8 cellular contexts compared by ENCODE assay signal in genomic region chr3:122794779-122795673, GRCh38. TPM values are rescaled to one million over a fixed set of nuclear protein-coding genes. Genes with fewer than 3 reads are reported as not detected.
A peak's percentile ranks its signal among the peaks of the same experiment; 100 is the strongest.
DNase-seq lines count a peak whose midpoint lies in the region; TF ChIP-seq lines count a peak whose summit lies in the region.

TSS of gene SLC49A4 (plus strand) at chr3:122795069. CDS start at chr3:122795193, 124 bp downstream.

- peak within 1 kb of the TSS; percentile 91 for H3K27ac Mint-ChIP-seq in activated naive CD8-positive, alpha-beta T cell

- H3K27me3 ChIP-seq in NT2/D1 (ENCODE audit: insufficient read depth, insufficient read length) (peaks cover 20% of the 10 kb centered on the region), cardiac muscle cell (peaks cover 11% of the 10 kb centered on the region), vagina (no peaks in the 10 kb centered on the region)

- H3K27ac ChIP-seq in HEK293 (ENCODE audit: extremely low read depth, low read depth, low read length) (peak within 1 kb of the TSS; percentile 84), cardiac muscle cell (peak within 1 kb of the TSS; percentile 87), vagina (peak within 1 kb of the TSS; percentile 93)

- CTCF ChIA-PET in HEK293 (lab: Yijun Ruan, JAX), result interaction anchor here (0.5 kb wide), 1 partner anchor 427 kb away, joined by 3 read pairs; no protein-coding TSS in a partner anchor

- peaks cover 36% of the 10 kb centered on the region for H3K4me1 Mint-ChIP-seq in activated naive CD8-positive, alpha-beta T cell (ENCODE audit: low read depth)

- DNase-seq in GM04503 (ENCODE audit: low read depth) (peak; percentile 10), NT2/D1 (ENCODE audit: low read depth, low spot score) (peak; percentile 67), cardiac muscle cell (ENCODE audit: low read depth in 1 of 2, low spot score in 1 of 2) (peak; percentile 81 to 88), pulmonary artery endothelial cell (ENCODE audit: low read depth, low spot score) (peak; percentile 35), vagina (ENCODE audit: extremely low spot score in 2 of 2) (peak in 1 of 2 donors; percentile 89), NCI-H345 (lab: John Stamatoyannopoulos, UW) (no peak)

- TF ChIP-seq POLR2A in vagina (IDR thresholded peaks at IDR 0.05), result peak in 1 of 2 donors; percentile 78

- H3K4me3 ChIP-seq in HEK293 (ENCODE audit: low read depth, low read length) (peak within 1 kb of the TSS; percentile 71), NT2/D1 (ENCODE audit: insufficient read length, low read depth) (peak within 1 kb of the TSS; percentile 82), cardiac muscle cell (peak within 1 kb of the TSS; percentile 48), vagina (peak within 1 kb of the TSS; percentile 65 to 84)

- intact Hi-C loops in vagina (cut with DNase I), result no loop called here

- H3K36me3 Mint-ChIP-seq in activated naive CD8-positive, alpha-beta T cell, result peaks cover 3% of the 10 kb centered on the region

- H3K4me1 ChIP-seq in HEK293 (ENCODE audit: control insufficient read depth, insufficient read depth, low read length) (no peaks in the 10 kb centered on the region; the same call in 1 of the 2 replicates), NT2/D1 (ENCODE audit: insufficient read depth, insufficient read length) (no peaks in the 10 kb centered on the region), cardiac muscle cell (ENCODE audit: low read depth) (no peaks in the 10 kb centered on the region), vagina (peaks cover 38% of the 10 kb centered on the region)

- TF ChIP-seq CTCF in HEK293 (tag by site-specific recombination; IDR thresholded peaks at IDR 0.05) (no peak), cardiac muscle cell (IDR thresholded peaks at IDR 0.05; ENCODE audit: low read depth, low read length) (peak; percentile 5), vagina (IDR thresholded peaks at IDR 0.05) (no peak)

- H3K4me3 Mint-ChIP-seq in activated naive CD8-positive, alpha-beta T cell, result peak within 1 kb of the TSS; percentile 72

- H3K9me3 ChIP-seq in HEK293 (ENCODE audit: control insufficient read depth, insufficient read depth, low read depth, low read length) (no peaks in the 10 kb centered on the region), NT2/D1 (ENCODE audit: insufficient read depth, low read length) (no peaks in the 10 kb centered on the region), cardiac muscle cell (ENCODE audit: low read depth) (no peaks in the 10 kb centered on the region), vagina (no peaks in the 10 kb centered on the region)

- POLR2A ChIA-PET in HEK293 (lab: Yijun Ruan, JAX), result no interaction called here

- no peaks in the 10 kb centered on the region for H3K36me3 ChIP-seq in HEK293 (ENCODE audit: control insufficient read depth in 2 of 2, insufficient read depth in 1 of 2, low read length in 2 of 2)
- H3K36me3 ChIP-seq in NT2/D1 (ENCODE audit: insufficient read depth, insufficient read length, low read length), result no peaks in the 10 kb centered on the region
- H3K36me3 ChIP-seq in cardiac muscle cell, result no peaks in the 10 kb centered on the region
- H3K36me3 ChIP-seq in vagina, result no peaks in the 10 kb centered on the region

- H3K9ac ChIP-seq in NT2/D1 (ENCODE audit: insufficient read length, low read depth), result peak within 1 kb of the TSS; percentile 87

- H3K9me3 Mint-ChIP-seq in activated naive CD8-positive, alpha-beta T cell (ENCODE audit: low read depth), result no peaks in the 10 kb centered on the region

- no peaks in the 10 kb centered on the region for H3K27me3 Mint-ChIP-seq in activated naive CD8-positive, alpha-beta T cell

TF ChIP-seq in HEK293, 187 proteins besides CTCF, POLR2A, EP300 and RAD21 (continues in another document):
- no peak; the same call in 1 of the 2 replicates for TF ChIP-seq KLF16 (tag by site-specific recombination; IDR thresholded peaks at IDR 0.05)
- TF ChIP-seq ZFP37 (tag by site-specific recombination; IDR thresholded peaks at IDR 0.05), result 0 out of 2 replicates have a peak, but pooled peaks have one; percentile 0
- no peak for TF ChIP-seq ZNF626 (tag by site-specific recombination; IDR thresholded peaks at IDR 0.05)
- TF ChIP-seq BCL11B (tag by site-specific recombination; IDR thresholded peaks at IDR 0.05; ENCODE audit: low read depth), result no peak
- no peak for TF ChIP-seq HOXC10 (CRISPR knock-in tag; IDR thresholded peaks at IDR 0.05)
- no peak for TF ChIP-seq ZNF221 (tag by site-specific recombination; IDR thresholded peaks at IDR 0.05; ENCODE audit: borderline replicate concordance)
- TF ChIP-seq ZNF555 (tag by site-specific recombination; conservative IDR thresholded peaks at IDR 0.05), result no peak
- no peak for TF ChIP-seq RBAK (tag by site-specific recombination; IDR thresholded peaks at IDR 0.05)
- TF ChIP-seq ZSCAN23 (tag by site-specific recombination; IDR thresholded peaks at IDR 0.05), result no peak
- no peak for TF ChIP-seq ZNF433 (tag by site-specific recombination; IDR thresholded peaks at IDR 0.05; ENCODE audit: low read depth)
- TF ChIP-seq ZNF658 (tag by site-specific recombination; IDR thresholded peaks at IDR 0.05), result no peak
- TF ChIP-seq YY2 (tag by site-specific recombination; IDR thresholded peaks at IDR 0.05), result no peak
- TF ChIP-seq PRDM4 (tag by site-specific recombination; IDR thresholded peaks at IDR 0.05), result peak; percentile 77
- TF ChIP-seq, protein P1, sequence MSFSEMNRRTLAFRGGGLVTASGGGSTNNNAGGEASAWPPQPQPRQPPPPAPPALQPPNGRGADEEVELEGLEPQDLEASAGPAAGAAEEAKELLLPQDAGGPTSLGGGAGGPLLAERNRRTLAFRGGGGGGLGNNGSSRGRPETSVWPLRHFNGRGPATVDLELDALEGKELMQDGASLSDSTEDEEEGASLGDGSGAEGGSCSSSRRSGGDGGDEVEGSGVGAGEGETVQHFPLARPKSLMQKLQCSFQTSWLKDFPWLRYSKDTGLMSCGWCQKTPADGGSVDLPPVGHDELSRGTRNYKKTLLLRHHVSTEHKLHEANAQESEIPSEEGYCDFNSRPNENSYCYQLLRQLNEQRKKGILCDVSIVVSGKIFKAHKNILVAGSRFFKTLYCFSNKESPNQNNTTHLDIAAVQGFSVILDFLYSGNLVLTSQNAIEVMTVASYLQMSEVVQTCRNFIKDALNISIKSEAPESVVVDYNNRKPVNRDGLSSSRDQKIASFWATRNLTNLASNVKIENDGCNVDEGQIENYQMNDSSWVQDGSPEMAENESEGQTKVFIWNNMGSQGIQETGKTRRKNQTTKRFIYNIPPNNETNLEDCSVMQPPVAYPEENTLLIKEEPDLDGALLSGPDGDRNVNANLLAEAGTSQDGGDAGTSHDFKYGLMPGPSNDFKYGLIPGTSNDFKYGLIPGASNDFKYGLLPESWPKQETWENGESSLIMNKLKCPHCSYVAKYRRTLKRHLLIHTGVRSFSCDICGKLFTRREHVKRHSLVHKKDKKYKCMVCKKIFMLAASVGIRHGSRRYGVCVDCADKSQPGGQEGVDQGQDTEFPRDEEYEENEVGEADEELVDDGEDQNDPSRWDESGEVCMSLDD (tag by site-specific recombination; IDR thresholded peaks at IDR 0.05), result no peak
- no peak for TF ChIP-seq ZNF274 (IDR thresholded peaks at IDR 0.05; ENCODE audit: low read length)
- TF ChIP-seq ZNF274 (tag by site-specific recombination; IDR thresholded peaks at IDR 0.05; ENCODE audit: borderline replicate concordance), result no peak
- TF ChIP-seq ZNF510 (tag by site-specific recombination; IDR thresholded peaks at IDR 0.05; ENCODE audit: insufficient replicate concordance), result no peak
- TF ChIP-seq REPIN1 (tag by site-specific recombination; IDR thresholded peaks at IDR 0.05; ENCODE audit: low read depth), result no peak
- no peak for TF ChIP-seq ZNF571 (tag by site-specific recombination; IDR thresholded peaks at IDR 0.05)
- peak; percentile 69 for TF ChIP-seq KLF8 (tag by site-specific recombination; IDR thresholded peaks at IDR 0.05)
- TF ChIP-seq ZSCAN5A (tag by site-specific recombination; IDR thresholded peaks at IDR 0.05), result no peak
- no peak for TF ChIP-seq GLI4 (tag by site-specific recombination; IDR thresholded peaks at IDR 0.05)
- TF ChIP-seq ZNF214 (tag by site-specific recombination; IDR thresholded peaks at IDR 0.05; ENCODE audit: borderline replicate concordance), result no peak
- no peak for TF ChIP-seq ZNF302 (tag by site-specific recombination; IDR thresholded peaks at IDR 0.05; ENCODE audit: low read depth)

RNA-seq across cellular contexts. Expression of gene SLC49A4, which starts in this region (rescaled TPM):
- total RNA-seq in cardiac muscle cell (15.9 and 20.8 TPM in 2 replicates), pulmonary artery endothelial cell (9.2 and 14.6 TPM in 2 replicates), vagina (15.7 TPM)
- polyA plus RNA-seq in cardiac muscle cell, result 10.1 and 16.4 TPM in 2 replicates
